In genomic region chr9:134770972-134771971, GRCh38 we compare ENCODE assay signal across 21 cellular contexts.
DNase-seq lines count a peak whose midpoint lies in the region; ATAC-seq and TF ChIP-seq lines count a peak whose summit lies in the region.
"Had no signal": no experiment of that assay in that cellular context is flagged by ENCODE, and none has a peak within 500 bp of the region (broad histone marks: within the 10 kb centered on the region; RNA-seq: fewer than 3 reads in every experiment).

No MANE protein-coding gene starts in this region.

- no peak overlapping the region for H2AFZ ChIP-seq in mesenchymal stem cell (ENCODE audit: low read depth, low read length)
- H2AFZ ChIP-seq: parathyroid adenoma had no signal

- H2BK5ac ChIP-seq in mesenchymal stem cell (ENCODE audit: low read depth, low read length, poor library complexity, severe bottlenecking) = no peak overlapping the region

- H3K27ac ChIP-seq in right lobe of liver (peak overlapping the region in 1 of 3 donors; percentile 16), mesenchymal stem cell (ENCODE audit: low read length, poor library complexity, severe bottlenecking) (no peak overlapping the region)
- H3K27ac ChIP-seq: parathyroid adenoma, SJSA1, upper lobe of right lung had no signal

- H3K4me2 ChIP-seq in mesenchymal stem cell (ENCODE audit: low read length, poor library complexity, severe bottlenecking) = no peak overlapping the region

- H4K91ac ChIP-seq in mesenchymal stem cell (ENCODE audit: low read length) = no peak overlapping the region

- H3K4me3 Mint-ChIP-seq in activated B cell treated with CpG ODN at 0.5 μM for 24 hours = no peak overlapping the region
- H3K4me3 Mint-ChIP-seq: activated T-cell treated with anti-CD3 and anti-CD28 coated beads, Interleukin-2, amount 50 U/mL, for 72 hours; CD4-positive, CD25-positive, alpha-beta regulatory T cell; H9 had no signal

- H3K14ac ChIP-seq in mesenchymal stem cell (ENCODE audit: low read length in 2 of 2) = no peak overlapping the region

- H3K9me3 ChIP-seq in right lobe of liver = no peaks in the 10 kb centered on the region
- no peaks in the 10 kb centered on the region for H3K9me3 ChIP-seq in mesenchymal stem cell (ENCODE audit: control insufficient read depth, low read length)
- H3K9me3 ChIP-seq: SJSA1, upper lobe of right lung had no signal

- no peak overlapping the region for H2BK12ac ChIP-seq in mesenchymal stem cell (ENCODE audit: low read length in 2 of 2)

- H3K4me1 ChIP-seq in right lobe of liver (no peaks in the 10 kb centered on the region), mesenchymal stem cell (ENCODE audit: control insufficient read depth, insufficient read depth, low read depth, low read length) (peaks cover 16% of the 10 kb centered on the region)
- H3K4me1 ChIP-seq: parathyroid adenoma had no signal

- no peak overlapping the region for H3K27ac Mint-ChIP-seq in activated B cell treated with CpG ODN at 0.5 μM for 24 hours
- H3K27ac Mint-ChIP-seq: activated T-cell treated with anti-CD3 and anti-CD28 coated beads, Interleukin-2, amount 50 U/mL, for 72 hours; CD4-positive, CD25-positive, alpha-beta regulatory T cell had no signal

- H3K79me1 ChIP-seq in mesenchymal stem cell (replicated peaks; ENCODE audit: low read length, poor library complexity, severe bottlenecking) = peaks cover 14% of the 10 kb centered on the region

- no peak overlapping the region for H2BK120ac ChIP-seq in mesenchymal stem cell (ENCODE audit: low read depth, low read length)

- 26% methylated on average over 7 of the region's 34 CpGs for WGBS in right lobe of liver (ENCODE audit: insufficient coverage, low coverage, low lambda C conversion rate, missing lambda C conversion rate)
- 97% methylated on average over 28 of the region's 34 CpGs for WGBS in mesenchymal stem cell

- DNase-seq in activated B cell treated with CpG ODN at 0.5 μM for 24 hours (no peak), right lobe of liver (peak in 1 of 3 donors; percentile 52), hepatic stellate cell (ENCODE audit: low spot score) (no peak), mesenchymal stem cell (no peak), T-helper 1 cell (no peak)
- DNase-seq: activated CD4-positive, alpha-beta T cell treated with anti-CD3 and anti-CD28 coated beads, Interleukin-2, amount 50 U/mL, for 4 hours; CD4-positive, CD25-positive, alpha-beta regulatory T cell; central memory CD4-positive, alpha-beta T cell; DND-41; effector CD8-positive, alpha-beta T cell; H9; NCI-H1694 treated with DMSO at 0.1 percent for 48 hours; stimulated activated naive CD4-positive, alpha-beta T cell treated with Interleukin-2 at 50 U/mL for 16 hours; T1000; upper lobe of right lung had no signal

- no peaks in the 10 kb centered on the region for H3K36me3 Mint-ChIP-seq in activated B cell treated with CpG ODN at 0.5 μM for 24 hours (ENCODE audit: low read depth)
- H3K36me3 Mint-ChIP-seq: CD4-positive, CD25-positive, alpha-beta regulatory T cell had no signal

- H3K4ac ChIP-seq in mesenchymal stem cell (ENCODE audit: low read depth in 1 of 2, low read length in 2 of 2) = no peak overlapping the region

- H3K9ac ChIP-seq in mesenchymal stem cell (ENCODE audit: low read length) = no peak overlapping the region
- H3K9ac ChIP-seq: parathyroid adenoma had no signal

- ATAC-seq in activated B cell treated with CpG ODN at 0.5 μM for 24 hours (ENCODE audit: low read depth) = peak; percentile 49
- ATAC-seq in right lobe of liver = peak; percentile 26 to 58 (median 54)
- ATAC-seq in HG03571 (IDR thresholded peaks at IDR 0.05; ENCODE audit: unreplicated experiment) = no peak
- ATAC-seq: activated T-cell treated with anti-CD3 and anti-CD28 coated beads, Interleukin-2, amount 50 U/mL, for 72 hours; upper lobe of right lung had no signal

- H3K27me3 Mint-ChIP-seq in activated B cell treated with CpG ODN at 0.5 μM for 24 hours = peaks cover 3% of the 10 kb centered on the region

- no peak overlapping the region for H3K4me3 ChIP-seq in right lobe of liver
- H3K4me3 ChIP-seq in mesenchymal stem cell (ENCODE audit: insufficient read depth in 1 of 2, low read depth in 1 of 2, low read length in 2 of 2) = no peak overlapping the region
- H3K4me3 ChIP-seq: SJSA1, upper lobe of right lung had no signal

- no peak overlapping the region for H2BK15ac ChIP-seq in mesenchymal stem cell (ENCODE audit: low read depth, poor library complexity, severe bottlenecking)

- no peak overlapping the region for H2AK5ac ChIP-seq in mesenchymal stem cell (ENCODE audit: low read length, severe bottlenecking)

- peak; percentile 47 for TF ChIP-seq POLR2A in GM19193 (IDR thresholded peaks at IDR 0.05; ENCODE audit: extremely low read depth, insufficient read depth, insufficient read length)
- no peak for TF ChIP-seq POLR2A in right lobe of liver (IDR thresholded peaks at IDR 0.05)

- CTCF ChIA-PET in activated B cell treated with CpG ODN at 0.5 μM for 24 hours (lab: Charles Lee) = no interaction called here

- no peak overlapping the region for H4K8ac ChIP-seq in mesenchymal stem cell (ENCODE audit: low read length)

- H3K9me3 Mint-ChIP-seq in activated B cell treated with CpG ODN at 0.5 μM for 24 hours = no peaks in the 10 kb centered on the region
- H3K9me3 Mint-ChIP-seq: activated T-cell treated with anti-CD3 and anti-CD28 coated beads, Interleukin-2, amount 50 U/mL, for 72 hours; CD4-positive, CD25-positive, alpha-beta regulatory T cell; H9 had no signal

- POLR2A ChIA-PET in activated B cell treated with CpG ODN at 0.5 μM for 24 hours (lab: Charles Lee) = no interaction called here

- no peak overlapping the region for H3K23ac ChIP-seq in mesenchymal stem cell (ENCODE audit: low read length in 2 of 2)

- H3K27me3 ChIP-seq in right lobe of liver = no peaks in the 10 kb centered on the region
- no peaks in the 10 kb centered on the region for H3K27me3 ChIP-seq in mesenchymal stem cell (ENCODE audit: control insufficient read depth in 1 of 2, insufficient read depth in 1 of 2, low read length in 2 of 2)
- H3K27me3 ChIP-seq: SJSA1, upper lobe of right lung had no signal

- H3K36me3 ChIP-seq in right lobe of liver (no peaks in the 10 kb centered on the region), mesenchymal stem cell (ENCODE audit: control insufficient read depth in 1 of 2, insufficient read depth in 2 of 2, low read depth in 1 of 2, low read length in 2 of 2) (peaks cover 77 to 90% of the 10 kb centered on the region in 2 experiments)
- H3K36me3 ChIP-seq: upper lobe of right lung had no signal

- intact Hi-C loops in activated B cell treated with CpG ODN at 0.5 μM for 24 hours (cut with micrococcal nuclease) (no loop called here), right lobe of liver (cut with DNase I) (no loop called here)

- H3K18ac ChIP-seq in mesenchymal stem cell (ENCODE audit: low read depth in 1 of 2, low read length in 2 of 2) = no peak overlapping the region

- TF ChIP-seq CTCF in GM12872 (IDR thresholded peaks at IDR 0.05; ENCODE audit: insufficient read depth, low read depth, low read length) (peak; percentile 19; the same call in 1 of the 3 replicates), activated B cell treated with CpG ODN at 0.5 μM for 24 hours (IDR thresholded peaks at IDR 0.05) (no peak), right lobe of liver (IDR thresholded peaks at IDR 0.05) (no peak)

- peaks cover 10% of the 10 kb centered on the region for H3K4me1 Mint-ChIP-seq in activated B cell treated with CpG ODN at 0.5 μM for 24 hours
